Comparison of ENCODE assay signal across 8 cellular contexts in the genomic region with DNA sequence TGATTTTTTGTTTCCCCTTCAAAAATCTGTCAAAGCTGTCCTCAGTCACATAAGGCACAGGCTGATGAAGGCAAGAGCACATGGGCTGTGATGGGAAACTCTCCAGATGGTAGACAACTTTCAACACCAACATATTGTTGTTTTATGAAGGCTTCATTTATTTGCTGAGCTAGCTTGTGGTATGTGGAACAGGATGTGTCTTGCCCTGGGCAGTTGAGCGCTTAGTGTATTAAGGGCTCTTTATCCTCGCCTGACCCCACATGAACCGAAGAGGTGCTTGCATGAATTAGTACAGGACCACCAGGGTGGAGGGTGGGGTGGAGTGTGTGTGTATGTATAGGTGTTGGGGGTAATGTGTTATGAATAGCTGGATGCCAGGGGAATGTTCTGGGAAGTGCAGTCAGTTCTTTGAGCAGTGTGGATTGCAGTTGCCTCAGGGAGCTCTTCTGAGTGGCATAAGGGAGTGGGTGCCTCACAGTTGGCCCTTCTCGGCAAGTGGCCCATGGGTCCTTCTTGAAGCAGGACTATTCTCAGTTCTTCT.
DNase-seq lines count a peak whose midpoint lies in the region; ATAC-seq and TF ChIP-seq lines count a peak whose summit lies in the region.
"Had no signal": no experiment of that assay in that cellular context is flagged by ENCODE, and none has a peak within 500 bp of the region (broad histone marks: within the 10 kb centered on the region; RNA-seq: fewer than 3 reads in every experiment).

No MANE protein-coding gene starts in this region.

- no peak for ATAC-seq in stimulated activated memory B cell treated with anti-CD40 and anti-IgM and Interleukin-4, amounts not matched to agents 10 μg/mL and 1 μg/mL and 100 μg/mL, for 72 hours
- ATAC-seq in GM18502 (IDR thresholded peaks at IDR 0.05; ENCODE audit: poor library complexity, unreplicated experiment), result no peak
- ATAC-seq in GM19455 (IDR thresholded peaks at IDR 0.05; ENCODE audit: unreplicated experiment), result no peak

- H4K20me1 ChIP-seq in SK-N-SH (ENCODE audit: insufficient read depth), result no peaks in the 10 kb centered on the region

- H3K36me3 ChIP-seq in HEK293 (ENCODE audit: control insufficient read depth in 2 of 2, insufficient read depth in 1 of 2, low read length in 2 of 2), result no peaks in the 10 kb centered on the region
- H3K36me3 ChIP-seq in SK-N-SH (replicated peaks in 1 of 2; ENCODE audit: control insufficient read depth in 1 of 2, insufficient read depth in 2 of 2, low read length in 1 of 2), result no peaks in the 10 kb centered on the region

- CTCF ChIA-PET in HEK293 (lab: Yijun Ruan, JAX), result interaction anchor here (0.6 to 3.8 kb wide), 25 partner anchors 7 to 1767 kb away, joined by 3 to 34 read pairs (median 5); no protein-coding TSS in a partner anchor
- CTCF ChIA-PET in SK-N-SH (lab: Yijun Ruan, JAX), result interaction anchor here (0.7 to 4.1 kb wide), 25 partner anchors 10 to 1418 kb away, joined by 3 to 32 read pairs (median 5); no protein-coding TSS in a partner anchor
- CTCF ChIA-PET in HEK293T (lab: Yijun Ruan, JAX), result interaction anchor here (0.6 to 1.8 kb wide), 10 partner anchors 10 to 925 kb away, joined by 3 to 18 read pairs (median 5); no protein-coding TSS in a partner anchor

- TF ChIP-seq CTCF in HEK293 (tag by site-specific recombination; IDR thresholded peaks at IDR 0.05) (no peak), SK-N-SH (IDR thresholded peaks at IDR 0.05) (no peak)

- no peaks in the 10 kb centered on the region for H3K9me3 ChIP-seq in HEK293 (ENCODE audit: control insufficient read depth, insufficient read depth, low read depth, low read length)
- H3K9me3 ChIP-seq in SK-N-SH, result no peaks in the 10 kb centered on the region

- DNase-seq in SK-N-SH (no peak), glomerular visceral epithelial cell (ENCODE audit: extremely low spot score) (peak; percentile 78), HEK293T (ENCODE audit: extremely low spot score) (no peak)
- DNase-seq: activated CD8-positive, alpha-beta memory T cell treated with anti-CD3 and anti-CD28 coated beads, Interleukin-2, amount 50 U/mL, for 4 hours had no signal

- POLR2A ChIA-PET in HEK293 (lab: Yijun Ruan, JAX), result interaction anchor here (0.6 to 1.2 kb wide), 5 partner anchors 11 to 145 kb away, joined by 3 to 5 read pairs (median 4); no protein-coding TSS in a partner anchor
- POLR2A ChIA-PET in SK-N-SH (lab: Yijun Ruan, JAX), result no interaction called here
- POLR2A ChIA-PET in HEK293T (lab: Yijun Ruan, JAX), result no interaction called here

- H3K4me3 ChIP-seq in HEK293 (ENCODE audit: low read depth, low read length) (no peak overlapping the region), SK-N-SH (ENCODE audit: low read depth in 2 of 2, low read length in 1 of 2) (peak overlapping the region in 1 of 2 experiments; percentile 16; a peak in 1 of 4 replicates)

- 0 out of 2 replicates have a peak overlapping the region, but pooled peaks have one; percentile 5 for H2AFZ ChIP-seq in SK-N-SH (ENCODE audit: low read depth)

- H3K36me3 Mint-ChIP-seq in stimulated activated memory B cell treated with anti-CD40 and anti-IgM and Interleukin-4, amounts not matched to agents 10 μg/mL and 1 μg/mL and 100 μg/mL, for 72 hours, result no peaks in the 10 kb centered on the region

- no peaks in the 10 kb centered on the region for H3K79me2 ChIP-seq in SK-N-SH (ENCODE audit: insufficient read depth)

- H3K9ac ChIP-seq in SK-N-SH, result peak overlapping the region; percentile 48

- H3K4me1 Mint-ChIP-seq in stimulated activated memory B cell treated with anti-CD40 and anti-IgM and Interleukin-4, amounts not matched to agents 10 μg/mL and 1 μg/mL and 100 μg/mL, for 72 hours, result peaks cover 28% of the 10 kb centered on the region

- no peaks in the 10 kb centered on the region; the same call in 1 of the 2 replicates for H3K27me3 ChIP-seq in SK-N-SH (ENCODE audit: insufficient read depth)

- no peaks in the 10 kb centered on the region for H3K9me3 Mint-ChIP-seq in stimulated activated memory B cell treated with anti-CD40 and anti-IgM and Interleukin-4, amounts not matched to agents 10 μg/mL and 1 μg/mL and 100 μg/mL, for 72 hours

- no peak for TF ChIP-seq EP300 in SK-N-SH (IDR thresholded peaks at IDR 0.05; ENCODE audit: borderline replicate concordance in 1 of 2, low read depth in 1 of 2, low read length in 1 of 2)

- H3K4me3 Mint-ChIP-seq in stimulated activated memory B cell treated with anti-CD40 and anti-IgM and Interleukin-4, amounts not matched to agents 10 μg/mL and 1 μg/mL and 100 μg/mL, for 72 hours, result no peak overlapping the region

- H3F3A ChIP-seq in SK-N-SH (replicated peaks; ENCODE audit: insufficient read depth), result peaks cover 10% of the 10 kb centered on the region

- no peaks in the 10 kb centered on the region for H3K9me2 ChIP-seq in SK-N-SH

- 47% methylated on average over 4 of the region's 4 CpGs for WGBS in SK-N-SH (ENCODE audit: low lambda C conversion rate)

- TF ChIP-seq RAD21 in SK-N-SH (IDR thresholded peaks at IDR 0.05; ENCODE audit: low read length), result no peak

- H3K27ac Mint-ChIP-seq in stimulated activated memory B cell treated with anti-CD40 and anti-IgM and Interleukin-4, amounts not matched to agents 10 μg/mL and 1 μg/mL and 100 μg/mL, for 72 hours, result peak overlapping the region; percentile 48

- H3K4me1 ChIP-seq in HEK293 (ENCODE audit: control insufficient read depth, insufficient read depth, low read length), result no peaks in the 10 kb centered on the region
- peaks cover 10 to 11% of the 10 kb centered on the region in 2 experiments; a peak in 3 of 4 replicates for H3K4me1 ChIP-seq in SK-N-SH (ENCODE audit: control insufficient read depth in 1 of 2, insufficient read depth in 2 of 2, low read depth in 1 of 2, low read length in 1 of 2)

- H3K27ac ChIP-seq in HEK293 (ENCODE audit: extremely low read depth, low read depth, low read length) (peak overlapping the region; percentile 62), SK-N-SH (ENCODE audit: low read depth in 2 of 2, low read length in 1 of 2) (peak overlapping the region in 1 of 2 experiments; percentile 83; a peak in 3 of 4 replicates)

- H3K27me3 Mint-ChIP-seq in stimulated activated memory B cell treated with anti-CD40 and anti-IgM and Interleukin-4, amounts not matched to agents 10 μg/mL and 1 μg/mL and 100 μg/mL, for 72 hours, result no peaks in the 10 kb centered on the region

- peak overlapping the region; percentile 56 for H3K4me2 ChIP-seq in SK-N-SH

TF ChIP-seq in HEK293, 187 proteins besides CTCF, POLR2A, EP300 and RAD21 (continues in another document):
- TF ChIP-seq ZNF202 (tag by site-specific recombination; IDR thresholded peaks at IDR 0.05; ENCODE audit: borderline replicate concordance), result no peak
- TF ChIP-seq, protein P1, sequence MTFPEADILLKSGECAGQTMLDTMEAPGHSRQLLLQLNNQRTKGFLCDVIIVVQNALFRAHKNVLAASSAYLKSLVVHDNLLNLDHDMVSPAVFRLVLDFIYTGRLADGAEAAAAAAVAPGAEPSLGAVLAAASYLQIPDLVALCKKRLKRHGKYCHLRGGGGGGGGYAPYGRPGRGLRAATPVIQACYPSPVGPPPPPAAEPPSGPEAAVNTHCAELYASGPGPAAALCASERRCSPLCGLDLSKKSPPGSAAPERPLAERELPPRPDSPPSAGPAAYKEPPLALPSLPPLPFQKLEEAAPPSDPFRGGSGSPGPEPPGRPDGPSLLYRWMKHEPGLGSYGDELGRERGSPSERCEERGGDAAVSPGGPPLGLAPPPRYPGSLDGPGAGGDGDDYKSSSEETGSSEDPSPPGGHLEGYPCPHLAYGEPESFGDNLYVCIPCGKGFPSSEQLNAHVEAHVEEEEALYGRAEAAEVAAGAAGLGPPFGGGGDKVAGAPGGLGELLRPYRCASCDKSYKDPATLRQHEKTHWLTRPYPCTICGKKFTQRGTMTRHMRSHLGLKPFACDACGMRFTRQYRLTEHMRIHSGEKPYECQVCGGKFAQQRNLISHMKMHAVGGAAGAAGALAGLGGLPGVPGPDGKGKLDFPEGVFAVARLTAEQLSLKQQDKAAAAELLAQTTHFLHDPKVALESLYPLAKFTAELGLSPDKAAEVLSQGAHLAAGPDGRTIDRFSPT (tag by site-specific recombination; IDR thresholded peaks at IDR 0.05), result no peak

TF ChIP-seq in SK-N-SH, 30 proteins besides CTCF, POLR2A, EP300 and RAD21 (continues in another document):
- TF ChIP-seq MXI1 (IDR thresholded peaks at IDR 0.05; ENCODE audit: low read depth, low read length) (no peak), POLR2AphosphoS5 (IDR thresholded peaks at IDR 0.05; ENCODE audit: low read depth, low read length) (no peak), SMC3 (IDR thresholded peaks at IDR 0.05; ENCODE audit: low read depth, low read length) (no peak)

TF ChIP-seq in HEK293T, 16 proteins besides CTCF, POLR2A, EP300 and RAD21:
- TF ChIP-seq FOXK2 (IDR thresholded peaks at IDR 0.05) (no peak), CTBP1 (IDR thresholded peaks at IDR 0.05; ENCODE audit: borderline replicate concordance) (no peak), BHLHE40 (IDR thresholded peaks at IDR 0.05; ENCODE audit: borderline replicate concordance) (no peak), FOXM1 (IDR thresholded peaks at IDR 0.05; ENCODE audit: borderline replicate concordance) (no peak), SUZ12 (IDR thresholded peaks at IDR 0.05) (no peak)
- TF ChIP-seq, protein P2, sequence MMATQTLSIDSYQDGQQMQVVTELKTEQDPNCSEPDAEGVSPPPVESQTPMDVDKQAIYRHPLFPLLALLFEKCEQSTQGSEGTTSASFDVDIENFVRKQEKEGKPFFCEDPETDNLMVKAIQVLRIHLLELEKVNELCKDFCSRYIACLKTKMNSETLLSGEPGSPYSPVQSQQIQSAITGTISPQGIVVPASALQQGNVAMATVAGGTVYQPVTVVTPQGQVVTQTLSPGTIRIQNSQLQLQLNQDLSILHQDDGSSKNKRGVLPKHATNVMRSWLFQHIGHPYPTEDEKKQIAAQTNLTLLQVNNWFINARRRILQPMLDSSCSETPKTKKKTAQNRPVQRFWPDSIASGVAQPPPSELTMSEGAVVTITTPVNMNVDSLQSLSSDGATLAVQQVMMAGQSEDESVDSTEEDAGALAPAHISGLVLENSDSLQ (IDR thresholded peaks at IDR 0.05), result no peak
